12 cellular contexts compared by ENCODE assay signal in the genomic region with DNA sequence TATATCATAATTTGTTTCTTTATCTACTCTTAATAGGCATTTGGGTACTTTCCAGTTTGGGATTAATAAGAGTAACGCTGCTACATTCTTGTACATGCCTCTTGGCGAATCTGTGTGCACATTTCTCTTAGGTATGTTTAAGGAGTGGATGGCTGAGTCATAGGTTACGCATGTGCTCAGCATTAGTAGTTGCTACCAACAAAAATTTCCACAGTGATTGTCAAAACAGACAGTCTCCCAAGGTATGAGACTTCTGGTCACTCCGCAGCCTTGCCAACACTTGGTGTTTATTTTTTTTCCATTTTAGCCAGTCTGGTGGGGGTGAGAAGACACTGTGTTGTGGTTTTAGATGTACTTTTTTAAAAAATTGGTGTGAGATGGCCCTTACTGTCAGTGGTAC. TPM values are rescaled to one million over a fixed set of nuclear protein-coding genes. Genes with fewer than 3 reads are reported as not detected.
DNase-seq lines count a peak whose midpoint lies in the region; ATAC-seq and TF ChIP-seq lines count a peak whose summit lies in the region.
"Had no signal": no experiment of that assay in that cellular context is flagged by ENCODE, and none has a peak within 500 bp of the region (broad histone marks: within the 10 kb centered on the region; RNA-seq: fewer than 3 reads in every experiment).

No MANE protein-coding gene starts in this region.

- H3K36me3 Mint-ChIP-seq in endodermal cell (ENCODE audit: low read depth), result no peaks in the 10 kb centered on the region
- H3K36me3 Mint-ChIP-seq: brain, naive B cell had no signal

- no peak overlapping the region for H3K27ac Mint-ChIP-seq in endodermal cell
- H3K27ac Mint-ChIP-seq: brain, naive B cell had no signal

- H3K36me3 ChIP-seq in esophagus squamous epithelium (no peaks in the 10 kb centered on the region), endodermal cell (ENCODE audit: control insufficient read depth, insufficient read depth, low read length) (no peaks in the 10 kb centered on the region)
- H3K36me3 ChIP-seq: heart right ventricle had no signal

- H3K4me3 ChIP-seq in esophagus squamous epithelium (no peak overlapping the region), retinal pigment epithelial cell (ENCODE audit: low read length) (no peak overlapping the region), endodermal cell (ENCODE audit: low read length) (no peak overlapping the region)
- H3K4me3 ChIP-seq: heart right ventricle had no signal

- TF ChIP-seq CTCF in esophagus squamous epithelium (IDR thresholded peaks at IDR 0.05) (no peak), retinal pigment epithelial cell (conservative IDR thresholded peaks at IDR 0.05; ENCODE audit: low read depth, low read length) (no peak), endodermal cell (conservative IDR thresholded peaks at IDR 0.05) (no peak)

- no peak overlapping the region for H3K4me3 Mint-ChIP-seq in endodermal cell
- H3K4me3 Mint-ChIP-seq: brain, naive B cell had no signal

- H3K27ac ChIP-seq in esophagus squamous epithelium (peak overlapping the region; percentile 75 to 85 (median 78)), endodermal cell (ENCODE audit: low read depth, low read length) (no peak overlapping the region)
- H3K27ac ChIP-seq: heart right ventricle had no signal

- H3K27me3 ChIP-seq in esophagus squamous epithelium, result no peaks in the 10 kb centered on the region
- H3K27me3 ChIP-seq in endodermal cell (ENCODE audit: control insufficient read depth, insufficient read depth, low read length, poor library complexity, severe bottlenecking), result no peaks in the 10 kb centered on the region

- no peak for TF ChIP-seq POLR2A in esophagus squamous epithelium (IDR thresholded peaks at IDR 0.05)

- H3K4me1 Mint-ChIP-seq in endodermal cell, result no peaks in the 10 kb centered on the region
- H3K4me1 Mint-ChIP-seq: brain had no signal

- no peaks in the 10 kb centered on the region for H3K9me3 Mint-ChIP-seq in endodermal cell

- H3K9me3 ChIP-seq in esophagus squamous epithelium, result no peaks in the 10 kb centered on the region
- no peaks in the 10 kb centered on the region for H3K9me3 ChIP-seq in endodermal cell (ENCODE audit: control insufficient read depth, low read length)
- H3K9me3 ChIP-seq: heart right ventricle had no signal

- WGBS in esophagus squamous epithelium, 2 donors, result 26 to 28% methylated on average over 4 of the region's 4 CpGs
- WGBS in endodermal cell (ENCODE audit: insufficient coverage in 1 of 2, insufficient read length in 1 of 2), 2 experiments, result 93% methylated on average over 4 of the region's 4 CpGs

- DNase-seq in DMS53 treated with DMSO at 0.1 percent for 48 hours (lab: John Stamatoyannopoulos, UW; ENCODE audit: unreplicated experiment), result peak; percentile 22
- no peak for DNase-seq in esophagus squamous epithelium (lab: John Stamatoyannopoulos, UW)
- peak; percentile 99 for DNase-seq in retinal pigment epithelial cell (ENCODE audit: low read depth)
- no peak for DNase-seq in head of caudate nucleus
- DNase-seq in endodermal cell, result no peak
- DNase-seq: DND-41, heart right ventricle, naive B cell had no signal

- no peaks in the 10 kb centered on the region for H3K27me3 Mint-ChIP-seq in endodermal cell (ENCODE audit: insufficient read depth)

- H3K9ac ChIP-seq in endodermal cell (ENCODE audit: extremely low read depth, low read length, poor library complexity, severe bottlenecking), result no peak overlapping the region

- intact Hi-C loops in esophagus squamous epithelium (cut with DNase I), result no loop called here
- intact Hi-C loops in head of caudate nucleus (cut with DNase I), result no loop called here

- ATAC-seq in GM21526 (IDR thresholded peaks at IDR 0.05; ENCODE audit: low FRiP score, unreplicated experiment), result no peak
- ATAC-seq in GM19467 (IDR thresholded peaks at IDR 0.05; ENCODE audit: unreplicated experiment), result no peak
- ATAC-seq: heart right ventricle had no signal

- H3K4me1 ChIP-seq in esophagus squamous epithelium (peaks cover 0 to 71% (median 31%) of the 10 kb centered on the region in 3 donors), endodermal cell (ENCODE audit: control insufficient read depth, insufficient read depth, low read length) (no peaks in the 10 kb centered on the region)
- H3K4me1 ChIP-seq: heart right ventricle had no signal

TF ChIP-seq in PFSK-1, 5 proteins besides CTCF, POLR2A, EP300 and RAD21:
- TF ChIP-seq SIN3A (IDR thresholded peaks at IDR 0.05; ENCODE audit: borderline replicate concordance, insufficient read depth, low read length), result peak; percentile 25; the same call in 1 of the 2 replicates
- no peak for TF ChIP-seq REST (IDR thresholded peaks at IDR 0.05; ENCODE audit: insufficient read depth in 1 of 2, low read depth in 2 of 2, low read length in 2 of 2)
TF ChIP-seq in PFSK-1: peak in this region for 1.

RNA-seq across cellular contexts. Expression of gene FGFBP1, which starts 44.6 kb away (rescaled TPM):
- polyA plus RNA-seq in PFSK-1 (2012; ENCODE audit: insufficient read length, low read depth), result not detected
- total RNA-seq in esophagus squamous epithelium, result 100 to 1,000 TPM; 386 to 630 (median 528) TPM
- total RNA-seq in endodermal cell, result not detected
- polyA plus RNA-seq in endodermal cell (2013, experiment 1 of 2), result not detected
- not detected for polyA plus RNA-seq in endodermal cell (2013, experiment 2 of 2)
- total RNA-seq: heart right ventricle had no signal

Comparison
In these comparisons a context has a peak if more than half of its experiments do, and no peak if none do; other contexts are left out.
1. DNase-seq: peak in DMS53 treated with DMSO at 0.1 percent for 48 hours (single experiment) and retinal pigment epithelial cell (single experiment); none in esophagus squamous epithelium (single experiment), head of caudate nucleus (0 of 42) and endodermal cell (single experiment).
2. RNA of gene FGFBP1, which starts 44.6 kb away (total RNA-seq): 386 to 630 TPM in esophagus squamous epithelium; not detected in endodermal cell; every median in the first group is over 100 times any median in the second.